28 cellular contexts compared by ENCODE assay signal in genomic region chr14:55350461-55350860, GRCh38.
DNase-seq lines count a peak whose midpoint lies in the region; ATAC-seq and TF ChIP-seq lines count a peak whose summit lies in the region.
"Had no signal": no experiment of that assay in that cellular context is flagged by ENCODE, and none has a peak within 500 bp of the region (broad histone marks: within the 10 kb centered on the region; RNA-seq: fewer than 3 reads in every experiment).

No MANE protein-coding gene starts in this region.

- no peak overlapping the region for H3K4me2 ChIP-seq in H9 (ENCODE audit: insufficient read depth, insufficient read length, low read length)

- H2AK5ac ChIP-seq in H9 (ENCODE audit: insufficient read length, low read length): no peak overlapping the region

- no peak for ATAC-seq in HG02763 (IDR thresholded peaks at IDR 0.05; ENCODE audit: unreplicated experiment)
- ATAC-seq in GM18520 (IDR thresholded peaks at IDR 0.05; ENCODE audit: unreplicated experiment): no peak
- ATAC-seq in GM18861 (IDR thresholded peaks at IDR 0.05; ENCODE audit: unreplicated experiment): no peak
- ATAC-seq: activated T-cell treated with anti-CD3 and anti-CD28 coated beads, Interleukin-2, amount 50 U/mL, for 72 hours; foreskin keratinocyte; K562; psoas muscle; sciatic nerve had no signal

- no peak overlapping the region for H3K27ac ChIP-seq in H9 (ENCODE audit: insufficient read length, low read depth, low read length)
- H3K27ac ChIP-seq: C4-2B, epithelial cell of prostate, foreskin keratinocyte, psoas muscle, tibial nerve had no signal

- no peak overlapping the region for H2BK15ac ChIP-seq in H9 (ENCODE audit: low read depth, low read length)

- H3K9me3 Mint-ChIP-seq in H9 (no peaks in the 10 kb centered on the region), immature natural killer cell (no peaks in the 10 kb centered on the region)
- H3K9me3 Mint-ChIP-seq: activated T-cell treated with anti-CD3 and anti-CD28 coated beads, Interleukin-2, amount 50 U/mL, for 72 hours; naive B cell had no signal

- no peaks in the 10 kb centered on the region for H3K27me3 Mint-ChIP-seq in H9 (ENCODE audit: low read depth)
- peaks cover 0 to 4% (median 1%) of the 10 kb centered on the region in 3 donors for H3K27me3 Mint-ChIP-seq in immature natural killer cell (ENCODE audit: low read depth in 3 of 3)
- H3K27me3 Mint-ChIP-seq: naive B cell had no signal

- H3K4me3 Mint-ChIP-seq in H9 (no peak overlapping the region), immature natural killer cell (no peak overlapping the region)
- H3K4me3 Mint-ChIP-seq: activated T-cell treated with anti-CD3 and anti-CD28 coated beads, Interleukin-2, amount 50 U/mL, for 72 hours had no signal

- H4K8ac ChIP-seq in H9 (replicated peaks; ENCODE audit: insufficient read length, low read depth, low read length): no peak overlapping the region

- H4K91ac ChIP-seq in H9 (ENCODE audit: insufficient read length, low read depth, low read length): no peak overlapping the region

- H3K27me3 ChIP-seq in H9 (ENCODE audit: insufficient read depth, low read length): no peaks in the 10 kb centered on the region
- H3K27me3 ChIP-seq: foreskin keratinocyte, tibial nerve had no signal

- no peaks in the 10 kb centered on the region for H3K4me1 ChIP-seq in H9 (ENCODE audit: insufficient read depth, low read length)

- H3T11ph ChIP-seq in H9 (ENCODE audit: low read length): no peak overlapping the region

- no peak overlapping the region for H3K4me3 ChIP-seq in astrocyte of the cerebellum (ENCODE audit: low read depth, low read length)
- H3K4me3 ChIP-seq: K562, psoas muscle, tibial nerve had no signal

- no peak overlapping the region for H3K23ac ChIP-seq in H9 (ENCODE audit: insufficient read length, low read depth, low read length)

- TF ChIP-seq CTCF in H9 (conservative IDR thresholded peaks at IDR 0.05) (peak; percentile 31), astrocyte of the cerebellum (IDR thresholded peaks at IDR 0.05; ENCODE audit: low read depth, low read length, missing control alignments) (peak; percentile 11)

- H3K36me3 Mint-ChIP-seq in H9 (ENCODE audit: insufficient read depth in 1 of 3, low read depth in 3 of 3) (peaks cover 0 to 16% (median 14%) of the 10 kb centered on the region in 3 experiments; a peak in 4 of 7 replicates), immature natural killer cell (peaks cover 0 to 21% (median 6%) of the 10 kb centered on the region in 3 donors)

- no peak overlapping the region for H2BK120ac ChIP-seq in H9 (ENCODE audit: low read depth, low read length, poor library complexity, severe bottlenecking)

- H3K23me2 ChIP-seq in H9 (ENCODE audit: insufficient read length, low read depth, low read length, poor library complexity, severe bottlenecking): no peaks in the 10 kb centered on the region

- no peak overlapping the region for H4K5ac ChIP-seq in H9 (ENCODE audit: insufficient read length, low read depth, low read length)

- no peak overlapping the region for H3K4ac ChIP-seq in H9 (ENCODE audit: low read depth, low read length)

- H3K56ac ChIP-seq in H9 (ENCODE audit: insufficient read length, low read depth, low read length): no peak overlapping the region

- H3K79me2 ChIP-seq in H9 (ENCODE audit: insufficient read depth, low read length): no peaks in the 10 kb centered on the region

- H3K9ac ChIP-seq in H9 (ENCODE audit: extremely low read depth, insufficient read length, low read length): no peak overlapping the region

- DNase-seq in H9: no peak
- DNase-seq in astrocyte of the cerebellum (ENCODE audit: low read depth): no peak
- no peak for DNase-seq in immature natural killer cell
- peak; percentile 28 for DNase-seq in ureter (ENCODE audit: low spot score)
- DNase-seq: activated CD4-positive, alpha-beta T cell treated with anti-CD3 and anti-CD28 coated beads, Interleukin-2, amount 50 U/mL, for 4 hours; activated CD4-positive, CD25-positive, alpha-beta regulatory T cell; activated naive CD4-positive, alpha-beta T cell; activated T-cell treated with anti-CD3 and anti-CD28 coated beads, Interleukin-2, amount 50 U/mL, for 72 hours; effector CD8-positive, alpha-beta T cell; foreskin keratinocyte; GOT3; kidney glomerular epithelial cell; naive B cell; NCI-H1105; NCI-H1930; NCI-H2171 treated with DMSO at 0.1 percent for 48 hours; NCI-H510A; psoas muscle; stimulated activated CD4-positive, alpha-beta T cell treated with anti-CD3 and anti-CD28 coated beads, Interleukin-12 subunit alpha, Interleukin-12 subunit beta, amount 100 ng/mL, for 4 hours; stimulated activated CD4-positive, alpha-beta T cell treated with anti-CD3 and anti-CD28 coated beads, Interleukin-2, amount 100 ng/mL, for 48 hours had no signal

- H3K4me1 Mint-ChIP-seq in H9 (peaks cover 2 to 15% of the 10 kb centered on the region in 2 experiments; a peak in 3 of 4 replicates), immature natural killer cell (peaks cover 45 to 85% of the 10 kb centered on the region in 2 donors)

- H3K79me1 ChIP-seq in H9 (ENCODE audit: insufficient read depth, low read depth, low read length, poor library complexity, severe bottlenecking): no peaks in the 10 kb centered on the region

- WGBS in H9 (ENCODE audit: extremely low coverage, insufficient read length, low lambda C conversion rate): no CpG with 5 or more reads among the region's 4 CpGs

- in situ Hi-C loops in astrocyte of the cerebellum (cut with HindIII; ENCODE audit: low sequenced_read_pairs): no loop called here

- H2BK20ac ChIP-seq in H9 (ENCODE audit: low read depth, low read length, poor library complexity, severe bottlenecking): no peak overlapping the region

- H3K14ac ChIP-seq in H9 (ENCODE audit: insufficient read depth, low read length): no peak overlapping the region

- H3K9me3 ChIP-seq in H9 (ENCODE audit: control insufficient read depth, low read depth, low read length): no peaks in the 10 kb centered on the region
- H3K9me3 ChIP-seq: psoas muscle, tibial nerve had no signal

- H4K20me1 ChIP-seq in H9 (ENCODE audit: control insufficient read depth, insufficient read depth, insufficient read length): no peaks in the 10 kb centered on the region

- no peak overlapping the region; a peak in 2 of 7 replicates for H3K27ac Mint-ChIP-seq in H9
- H3K27ac Mint-ChIP-seq in immature natural killer cell: peak overlapping the region in 4 of 6 donors; percentile 32 to 69 (median 44)
- H3K27ac Mint-ChIP-seq: activated T-cell treated with anti-CD3 and anti-CD28 coated beads, Interleukin-2, amount 50 U/mL, for 72 hours had no signal

- no peak overlapping the region for H3K18ac ChIP-seq in H9 (ENCODE audit: insufficient read length, low read depth, low read length)

- no peak overlapping the region for H2BK5ac ChIP-seq in H9 (ENCODE audit: insufficient read length, low read length)

- no peak overlapping the region for H2BK12ac ChIP-seq in H9 (ENCODE audit: insufficient read length, low read depth, low read length)

- no peak overlapping the region for H2AFZ ChIP-seq in H9 (ENCODE audit: low read length)

Comparison
In these comparisons a context has a peak if more than half of its experiments do, and no peak if none do; other contexts are left out.
1. H3K27ac Mint-ChIP-seq: peak in immature natural killer cell (4 of 6); none in H9 (0 of 3).